Comparison of ENCODE assay signal across 9 cellular contexts in genomic region chr11:64764753-64765152, GRCh38. TPM values are rescaled to one million over a fixed set of nuclear protein-coding genes. Genes with fewer than 3 reads are reported as not detected.
A peak's percentile ranks its signal among the peaks of the same experiment; 100 is the strongest.
DNase-seq lines count a peak whose midpoint lies in the region; ATAC-seq and TF ChIP-seq lines count a peak whose summit lies in the region.
"Had no signal": no experiment of that assay in that cellular context is flagged by ENCODE, and none has a peak within 500 bp of the region (broad histone marks: within the 10 kb centered on the region; RNA-seq: fewer than 3 reads in every experiment).

No MANE protein-coding gene starts in this region.

- 72 to 77% methylated on average over 8 of the region's 8 CpGs for WGBS in heart right ventricle, 2 donors
- no CpG with 5 or more reads among the region's 8 CpGs for WGBS in trophoblast cell (ENCODE audit: extremely low coverage, insufficient coverage, insufficient read length)

- no peak overlapping the region for H2AK5ac ChIP-seq in trophoblast cell (ENCODE audit: low read length)

- peaks cover 13 to 83% (median 61%) of the 10 kb centered on the region in 9 donors for H3K36me3 ChIP-seq in heart right ventricle
- H3K36me3 ChIP-seq in trophoblast cell (ENCODE audit: control insufficient read depth in 1 of 2, insufficient read depth in 2 of 2, low read length in 2 of 2) = peaks cover 66 to 76% of the 10 kb centered on the region in 2 experiments

- no peak overlapping the region for H2BK5ac ChIP-seq in trophoblast cell (ENCODE audit: low read depth, low read length, poor library complexity)

- H3K23ac ChIP-seq in trophoblast cell (ENCODE audit: low read length) = no peak overlapping the region

- no peak overlapping the region for H4K12ac ChIP-seq in trophoblast cell (ENCODE audit: low read depth, low read length)

- peaks cover 92% of the 10 kb centered on the region for H3K4me1 Mint-ChIP-seq in activated T-cell treated with anti-CD3 and anti-CD28 coated beads, Interleukin-2, amount 50 U/mL, for 4 hours (ENCODE audit: low read depth)
- peaks cover 79% of the 10 kb centered on the region for H3K4me1 Mint-ChIP-seq in WTC11
- H3K4me1 Mint-ChIP-seq in stimulated activated naive B cell treated with anti-CD40 and anti-IgM and Interleukin-4, amounts not matched to agents 10 μg/mL and 1 μg/mL and 100 μg/mL, for 72 hours = peaks cover 72 to 99% of the 10 kb centered on the region in 2 donors

- no peaks in the 10 kb centered on the region for H3K79me1 ChIP-seq in trophoblast cell (ENCODE audit: low read length)

- H2BK120ac ChIP-seq in trophoblast cell (ENCODE audit: insufficient read depth, low read length, poor library complexity) = no peak overlapping the region

- H3K79me2 ChIP-seq in trophoblast cell (ENCODE audit: control insufficient read depth, insufficient read depth, low read length, poor library complexity) = no peaks in the 10 kb centered on the region

- H3K9me3 Mint-ChIP-seq in activated T-cell treated with anti-CD3 and anti-CD28 coated beads, Interleukin-2, amount 50 U/mL, for 4 hours = no peaks in the 10 kb centered on the region
- H3K9me3 Mint-ChIP-seq in WTC11 = no peaks in the 10 kb centered on the region
- H3K9me3 Mint-ChIP-seq in stimulated activated naive B cell treated with anti-CD40 and anti-IgM and Interleukin-4, amounts not matched to agents 10 μg/mL and 1 μg/mL and 100 μg/mL, for 72 hours = no peaks in the 10 kb centered on the region

- H3K4me1 ChIP-seq in heart right ventricle (peaks cover 30 to 84% (median 66%) of the 10 kb centered on the region in 9 donors), trophoblast cell (ENCODE audit: control insufficient read depth in 1 of 2, insufficient read depth in 2 of 2, low read length in 2 of 2) (peaks cover 5 to 9% of the 10 kb centered on the region in 2 experiments)

- POLR2A ChIA-PET in WTC11 (lab: Charles Lee) = no interaction called here

- peaks cover 62% of the 10 kb centered on the region for H3K36me3 Mint-ChIP-seq in activated T-cell treated with anti-CD3 and anti-CD28 coated beads, Interleukin-2, amount 50 U/mL, for 4 hours (ENCODE audit: insufficient read depth)
- peaks cover 49% of the 10 kb centered on the region for H3K36me3 Mint-ChIP-seq in WTC11
- peaks cover 64 to 81% of the 10 kb centered on the region in 2 donors for H3K36me3 Mint-ChIP-seq in stimulated activated naive B cell treated with anti-CD40 and anti-IgM and Interleukin-4, amounts not matched to agents 10 μg/mL and 1 μg/mL and 100 μg/mL, for 72 hours

- no peak overlapping the region for H3K14ac ChIP-seq in trophoblast cell (ENCODE audit: low read length)

- DNase-seq in activated T-cell treated with anti-CD3 and anti-CD28 coated beads, Interleukin-2, amount 50 U/mL, for 4 hours = no peak
- no peak for DNase-seq in activated T-cell treated with anti-CD3 and anti-CD28 coated beads, Interleukin-2, amount 50 U/mL, for 48 hours
- DNase-seq in WTC11 (ENCODE audit: low spot score) (no peak), heart right ventricle (no peak), trophoblast cell (no peak), LoVo (ENCODE audit: low spot score) (no peak)
- DNase-seq in stimulated activated naive B cell treated with anti-CD40 and anti-IgM and Interleukin-4, amounts not matched to agents 10 μg/mL and 1 μg/mL and 100 μg/mL, for 72 hours = no peak

- H3K27me3 ChIP-seq in heart right ventricle (no peaks in the 10 kb centered on the region), trophoblast cell (ENCODE audit: insufficient read depth, low read length) (no peaks in the 10 kb centered on the region)

- ATAC-seq in activated T-cell treated with anti-CD3 and anti-CD28 coated beads, Interleukin-2, amount 50 U/mL, for 4 hours = no peak
- ATAC-seq in WTC11 (no peak), heart right ventricle (no peak), GM18858 (IDR thresholded peaks at IDR 0.05; ENCODE audit: unreplicated experiment) (no peak)
- ATAC-seq in stimulated activated naive B cell treated with anti-CD40 and anti-IgM and Interleukin-4, amounts not matched to agents 10 μg/mL and 1 μg/mL and 100 μg/mL, for 72 hours (replicated peaks) = no peak
- ATAC-seq: left lobe of liver had no signal

- no peaks in the 10 kb centered on the region for H3K27me3 Mint-ChIP-seq in activated T-cell treated with anti-CD3 and anti-CD28 coated beads, Interleukin-2, amount 50 U/mL, for 4 hours (ENCODE audit: low read depth)
- no peaks in the 10 kb centered on the region for H3K27me3 Mint-ChIP-seq in WTC11 (ENCODE audit: low read depth)
- no peaks in the 10 kb centered on the region for H3K27me3 Mint-ChIP-seq in stimulated activated naive B cell treated with anti-CD40 and anti-IgM and Interleukin-4, amounts not matched to agents 10 μg/mL and 1 μg/mL and 100 μg/mL, for 72 hours

- no peak overlapping the region for H2BK12ac ChIP-seq in trophoblast cell (ENCODE audit: low read length)

- peak overlapping the region in 8 of 10 donors; percentile 65 to 87 (median 78) for H3K27ac ChIP-seq in heart right ventricle
- no peak overlapping the region for H3K27ac ChIP-seq in trophoblast cell (ENCODE audit: low read depth, low read length)

- no peak overlapping the region for H3K4me3 ChIP-seq in heart right ventricle
- H3K4me3 ChIP-seq in trophoblast cell (ENCODE audit: low read depth, low read length) = no peak overlapping the region

- H3K9ac ChIP-seq in trophoblast cell (ENCODE audit: low read length) = no peak overlapping the region

- H2AFZ ChIP-seq in trophoblast cell (ENCODE audit: insufficient read depth, low read length, poor library complexity) = no peak overlapping the region

- TF ChIP-seq CTCF in WTC11 (IDR thresholded peaks at IDR 0.05) (no peak), heart right ventricle (IDR thresholded peaks at IDR 0.05) (no peak)

- H4K8ac ChIP-seq in trophoblast cell (ENCODE audit: low read depth, low read length) = no peak overlapping the region

- H3K4ac ChIP-seq in trophoblast cell (ENCODE audit: low read depth, low read length) = no peak overlapping the region

- no peak overlapping the region for H3K4me2 ChIP-seq in trophoblast cell (ENCODE audit: low read length)

- peak overlapping the region; percentile 42 for H3K4me3 Mint-ChIP-seq in activated T-cell treated with anti-CD3 and anti-CD28 coated beads, Interleukin-2, amount 50 U/mL, for 4 hours
- H3K4me3 Mint-ChIP-seq in WTC11 = peak overlapping the region; percentile 43
- peak overlapping the region; percentile 71 to 72 for H3K4me3 Mint-ChIP-seq in stimulated activated naive B cell treated with anti-CD40 and anti-IgM and Interleukin-4, amounts not matched to agents 10 μg/mL and 1 μg/mL and 100 μg/mL, for 72 hours

- CTCF ChIA-PET in WTC11 (lab: Charles Lee) = interaction anchor here (0.8 to 7.5 kb wide), 6 partner anchors 9 to 76 kb away, joined by 3 to 150 read pairs (median 5); partner anchors contain the start of genes RASGRP2 and SF1

- H3K9me3 ChIP-seq in heart right ventricle (no peaks in the 10 kb centered on the region), trophoblast cell (ENCODE audit: insufficient read depth, low read depth, low read length) (no peaks in the 10 kb centered on the region)

- H3K27ac Mint-ChIP-seq in WTC11 = peak overlapping the region; percentile 98
- H3K27ac Mint-ChIP-seq in stimulated activated naive B cell treated with anti-CD40 and anti-IgM and Interleukin-4, amounts not matched to agents 10 μg/mL and 1 μg/mL and 100 μg/mL, for 72 hours = peak overlapping the region; percentile 94

- H3K18ac ChIP-seq in trophoblast cell (ENCODE audit: low read length) = no peak overlapping the region

- intact Hi-C loops in heart right ventricle (cut with DNase I) = loop anchor here in 1 of 10 donors (1.0 kb wide), 1 partner anchor 13 kb away; no protein-coding TSS in a partner anchor

- H4K91ac ChIP-seq in trophoblast cell (ENCODE audit: low read depth, low read length) = no peak overlapping the region

TF ChIP-seq in WTC11, 78 proteins besides CTCF, POLR2A, EP300 and RAD21 (continues in another document):
- TF ChIP-seq NR1H2 (CRISPR knock-in tag; IDR thresholded peaks at IDR 0.05) (no peak), ZMAT4 (CRISPR knock-in tag; IDR thresholded peaks at IDR 0.05) (no peak), JAZF1 (CRISPR knock-in tag; IDR thresholded peaks at IDR 0.05) (no peak)

RNA-seq across cellular contexts. Expression of gene PYGM, which starts 5.0 kb away (rescaled TPM):
- total RNA-seq in activated T-cell treated with anti-CD3 and anti-CD28 coated beads, Interleukin-2, amount 50 U/mL, for 4 hours = 1 to 10 TPM; 1.7 to 2.7 (median 2.1) TPM
- 6.6 to 8.7 TPM (median 8.2 TPM) in 3 replicates for total RNA-seq in WTC11 (2021)
- total RNA-seq in heart right ventricle = 100 to 1,000 TPM in 8 of 10 donors, 10 to 100 TPM in 2; 76.8 to 249 (median 132) TPM
- 10 to 100 TPM; 11.3 to 90.1 TPM for polyA plus RNA-seq in heart right ventricle
- polyA plus RNA-seq in trophoblast cell (2013) = 0.83 and 0.94 TPM in 2 replicates

RNA-seq across cellular contexts. Expression of gene SF1, which starts 13.6 kb away (rescaled TPM):
- 100 to 1,000 TPM; 549 to 586 (median 553) TPM for total RNA-seq in activated T-cell treated with anti-CD3 and anti-CD28 coated beads, Interleukin-2, amount 50 U/mL, for 4 hours
- total RNA-seq in WTC11 (2021) (285 to 314 TPM (median 300 TPM) in 3 replicates), heart right ventricle (100 to 1,000 TPM; 149 to 201 (median 165) TPM)
- polyA plus RNA-seq in heart right ventricle = 10 to 100 TPM; 45.6 to 91.1 TPM
- 185 and 187 TPM in 2 replicates for polyA plus RNA-seq in trophoblast cell (2013)

RNA-seq across cellular contexts. Expression of gene RASGRP2, which starts 20.8 kb away (rescaled TPM):
- total RNA-seq in activated T-cell treated with anti-CD3 and anti-CD28 coated beads, Interleukin-2, amount 50 U/mL, for 4 hours = 1 to 10 TPM; 2.6 to 3.7 (median 2.9) TPM
- total RNA-seq in WTC11 (2021) = 31.9 to 41.5 TPM (median 40.3 TPM) in 3 replicates
- 10 to 100 TPM; 18.9 to 49.8 (median 25.4) TPM for total RNA-seq in heart right ventricle
- polyA plus RNA-seq in heart right ventricle = 100 to 1,000 TPM in 1 of 2 donors, 10 to 100 TPM in 1; 31.3 to 128 TPM
- 0.50 and 0.55 TPM in 2 replicates for polyA plus RNA-seq in trophoblast cell (2013)

RNA-seq across cellular contexts. Expression of gene MAP4K2, which starts 38.3 kb away (rescaled TPM):
- 10 to 100 TPM; 42.2 to 51.5 (median 43.7) TPM for total RNA-seq in activated T-cell treated with anti-CD3 and anti-CD28 coated beads, Interleukin-2, amount 50 U/mL, for 4 hours
- total RNA-seq in WTC11 (2021) = 24.5 to 31.6 TPM (median 28.3 TPM) in 3 replicates
- total RNA-seq in heart right ventricle = 10 to 100 TPM in 2 of 10 donors, 1 to 10 TPM in 8; 4.6 to 11.3 (median 8.1) TPM
- 10 to 100 TPM in 1 of 2 donors, 1 to 10 TPM in 1; 7.8 to 19.9 TPM for polyA plus RNA-seq in heart right ventricle
- polyA plus RNA-seq in trophoblast cell (2013) = 17.9 and 19.2 TPM in 2 replicates

RNA-seq across cellular contexts. Expression of gene NRXN2, which starts 41.8 kb away (rescaled TPM):
- 1 to 10 TPM in 1 of 3 donors, under 1 TPM in 2; 0.16 to 1.0 (median 0.71) TPM for total RNA-seq in activated T-cell treated with anti-CD3 and anti-CD28 coated beads, Interleukin-2, amount 50 U/mL, for 4 hours
- total RNA-seq in WTC11 (2021) (8.0 to 10.4 TPM (median 8.6 TPM) in 3 replicates), heart right ventricle (1 to 10 TPM in 6 of 10 donors, under 1 TPM in 4; 0.81 to 5.5 (median 1.4) TPM)
- 1 to 10 TPM in 1 of 2 donors, under 1 TPM in 1; 0.45 to 1.8 TPM for polyA plus RNA-seq in heart right ventricle
- 2.9 and 3.1 TPM in 2 replicates for polyA plus RNA-seq in trophoblast cell (2013)
